In genomic region chr6:398558-399078, GRCh38 we compare ENCODE assay signal across 19 cellular contexts. TPM values are rescaled to one million over a fixed set of nuclear protein-coding genes. Genes with fewer than 3 reads are reported as not detected.
DNase-seq lines count a peak whose midpoint lies in the region; ATAC-seq, FAIRE-seq and TF ChIP-seq lines count a peak whose summit lies in the region.
"Had no signal": no experiment of that assay in that cellular context is flagged by ENCODE, and none has a peak within 500 bp of the region (broad histone marks: within the 10 kb centered on the region; RNA-seq: fewer than 3 reads in every experiment).

No MANE protein-coding gene starts in this region.

- no peaks in the 10 kb centered on the region for H3K9me3 ChIP-seq in OCI-LY3 (ENCODE audit: insufficient read depth, low read length)
- no peaks in the 10 kb centered on the region for H3K9me3 ChIP-seq in GM12878 (replicated peaks; ENCODE audit: control insufficient read depth, insufficient read depth, low read length)
- H3K9me3 ChIP-seq: A549, mucosa of descending colon had no signal

- H3K4me1 Mint-ChIP-seq in T-helper 1 cell treated with Interleukin-12 subunit alpha and Interleukin-12 subunit beta and Interleukin-4 antibody, amounts not matched to agents 30 μg/mL and 1 μg/mL, for 36 hours (ENCODE audit: low read depth), result peaks cover 90% of the 10 kb centered on the region

- peak overlapping the region; percentile 68 for H3K4me2 ChIP-seq in OCI-LY3 (ENCODE audit: low read length)
- peak overlapping the region; percentile 76 for H3K4me2 ChIP-seq in GM12878 (ENCODE audit: control insufficient read depth, insufficient read depth)
- H3K4me2 ChIP-seq: A549 had no signal

- no peak for TF ChIP-seq RAD21 in GM12878 (IDR thresholded peaks at IDR 0.05; ENCODE audit: insufficient read depth, low read depth, low read length)

- TF ChIP-seq CTCF in OCI-LY3 (IDR thresholded peaks at IDR 0.05; ENCODE audit: low read depth, low read length) (no peak), GM12878 (IDR thresholded peaks at IDR 0.05 in 2 of 3, conservative IDR thresholded peaks at IDR 0.05 in 1 of 3; ENCODE audit: control insufficient read depth in 2 of 3, extremely low read depth in 1 of 3, insufficient read depth in 1 of 3, low read depth in 3 of 3, low read length in 3 of 3) (no peak), brain microvascular endothelial cell (IDR thresholded peaks at IDR 0.05; ENCODE audit: low read depth, low read length, missing control alignments) (no peak)

- H4K20me1 ChIP-seq in OCI-LY3 (ENCODE audit: insufficient read depth, low read length) (peaks cover 96% of the 10 kb centered on the region), GM12878 (ENCODE audit: control insufficient read depth, insufficient read depth) (peaks cover 32% of the 10 kb centered on the region)

- H3K9ac ChIP-seq in OCI-LY3 (ENCODE audit: low read length) (peak overlapping the region; percentile 23; the same call in 1 of the 2 replicates), GM12878 (ENCODE audit: control insufficient read depth, insufficient read depth, low read length) (peak overlapping the region; percentile 30)

- BruUV-seq in GM12878 (replicated peaks; lab: Mats Ljungman, UMichigan), result no TSS peak

- CTCF ChIA-PET in GM12878 (lab: Yijun Ruan, JAX), result interaction anchor here (0.9 to 5.1 kb wide), 15 partner anchors 8 to 262 kb away, joined by 3 to 33 read pairs (median 4); no protein-coding TSS in a partner anchor

- H3K79me2 ChIP-seq in OCI-LY3 (ENCODE audit: low read length) (peaks cover 99% of the 10 kb centered on the region), GM12878 (ENCODE audit: control insufficient read depth, insufficient read depth, low read length) (peaks cover 95% of the 10 kb centered on the region)

- H3K4me3 ChIP-seq in OCI-LY3 (ENCODE audit: low read length), result peak overlapping the region; percentile 62
- H3K4me3 ChIP-seq in GM12878, result peak overlapping the region; percentile 62; the same call in 1 of the 2 replicates
- H3K4me3 ChIP-seq in brain microvascular endothelial cell (ENCODE audit: low read depth, low read length), result no peak overlapping the region
- H3K4me3 ChIP-seq: A549, mucosa of descending colon had no signal

- H2AFZ ChIP-seq in OCI-LY3 (ENCODE audit: low read depth, low read length), result no peak overlapping the region
- H2AFZ ChIP-seq in GM12878 (ENCODE audit: control insufficient read depth, low read depth, low read length), result no peak overlapping the region

- intact Hi-C loops in GM12878 (cut with micrococcal nuclease; ENCODE audit: unreplicated experiment), result no loop called here

- H3K9me3 Mint-ChIP-seq in T-helper 1 cell treated with Interleukin-12 subunit alpha and Interleukin-12 subunit beta and Interleukin-4 antibody, amounts not matched to agents 30 μg/mL and 1 μg/mL, for 36 hours, result no peaks in the 10 kb centered on the region
- H3K9me3 Mint-ChIP-seq: CD8-positive, alpha-beta memory T cell; type B pancreatic cell had no signal

- in situ Hi-C loops in GM12878 (cut with MboI), result loop anchor here (5.0 to 10.0 kb wide), 2 partner anchors 184 to 211 kb away; no protein-coding TSS in a partner anchor
- in situ Hi-C loops in brain microvascular endothelial cell (cut with HindIII; ENCODE audit: low pct_ligation_motif_present, low sequenced_read_pairs), result no loop called here

- SMC1A ChIA-PET in GM12878 (lab: Charles Lee; ENCODE audit: uncharacterized antibody, unreplicated experiment), result interaction anchor here (0.6 to 13.5 kb wide), 36 partner anchors 8 to 210 kb away, joined by 3 to 185 read pairs (median 6); partner anchors contain the start of gene IRF4

- ATAC-seq in GM12878 (peak; percentile 11), GM21515 (IDR thresholded peaks at IDR 0.05; ENCODE audit: unreplicated experiment) (no peak)
- ATAC-seq: A549, left lobe of liver, mucosa of descending colon had no signal

- peaks cover 83% of the 10 kb centered on the region for H3K4me1 ChIP-seq in OCI-LY3 (ENCODE audit: low read length)
- H3K4me1 ChIP-seq in GM12878 (ENCODE audit: control insufficient read depth, insufficient read depth, low read length), result peaks cover 38% of the 10 kb centered on the region
- H3K4me1 ChIP-seq: A549 had no signal

- WGBS in GM12878 (ENCODE audit: insufficient coverage, insufficient replicate concordance, low lambda C conversion rate, missing lambda C conversion rate), result 83% methylated on average over 13 of the region's 13 CpGs

- TF ChIP-seq EP300 in GM12878 (IDR thresholded peaks at IDR 0.05; ENCODE audit: borderline replicate concordance in 1 of 2, control insufficient read depth in 1 of 2, low read depth in 2 of 2, low read length in 2 of 2), result no peak

- H3K27me3 ChIP-seq in OCI-LY3 (ENCODE audit: low read depth, low read length) (no peaks in the 10 kb centered on the region), GM12878 (replicated peaks in 1 of 2; ENCODE audit: control insufficient read depth in 2 of 2, insufficient read depth in 2 of 2, low read length in 1 of 2) (no peaks in the 10 kb centered on the region), brain microvascular endothelial cell (replicated peaks) (peaks cover 26% of the 10 kb centered on the region)

- H3K36me3 Mint-ChIP-seq in T-helper 1 cell treated with Interleukin-12 subunit alpha and Interleukin-12 subunit beta and Interleukin-4 antibody, amounts not matched to agents 30 μg/mL and 1 μg/mL, for 36 hours (ENCODE audit: low read depth), result peaks cover 86% of the 10 kb centered on the region
- H3K36me3 Mint-ChIP-seq: type B pancreatic cell had no signal

- TF ChIP-seq POLR2A in GM10847 (IDR thresholded peaks at IDR 0.05; ENCODE audit: extremely low read depth, insufficient read length) (peak; percentile 65), GM12878 (IDR thresholded peaks at IDR 0.05; ENCODE audit: low read depth, low read length) (peak; percentile 93)

- H3K27me3 Mint-ChIP-seq in T-helper 1 cell treated with Interleukin-12 subunit alpha and Interleukin-12 subunit beta and Interleukin-4 antibody, amounts not matched to agents 30 μg/mL and 1 μg/mL, for 36 hours (ENCODE audit: low read depth), result no peaks in the 10 kb centered on the region

- H3K27ac Mint-ChIP-seq in T-helper 1 cell treated with Interleukin-12 subunit alpha and Interleukin-12 subunit beta and Interleukin-4 antibody, amounts not matched to agents 30 μg/mL and 1 μg/mL, for 36 hours, result no peak overlapping the region
- H3K27ac Mint-ChIP-seq: type B pancreatic cell had no signal

- H3K27ac ChIP-seq in OCI-LY3 (ENCODE audit: low read length), result peak overlapping the region; percentile 72
- H3K27ac ChIP-seq in GM12878 (ENCODE audit: control insufficient read depth, insufficient read depth), result peak overlapping the region; percentile 43
- H3K27ac ChIP-seq in brain microvascular endothelial cell, result no peak overlapping the region
- H3K27ac ChIP-seq: A549 had no signal

- POLR2A ChIA-PET in GM12878 (lab: Charles Lee), result interaction anchor here (0.9 to 1.8 kb wide), 15 partner anchors 8 to 183 kb away, joined by 3 to 11 read pairs (median 4); no protein-coding TSS in a partner anchor

- FAIRE-seq in GM12878 (lab: Jason Lieb, UNC), result no peak
- FAIRE-seq: A549 had no signal

- H3K36me3 ChIP-seq in OCI-LY3 (replicated peaks; ENCODE audit: low read depth, low read length), result peaks cover 92% of the 10 kb centered on the region
- H3K36me3 ChIP-seq in GM12878 (ENCODE audit: control insufficient read depth in 2 of 2, insufficient read depth in 2 of 2, low read length in 1 of 2), result peaks cover 59 to 75% of the 10 kb centered on the region in 2 experiments
- H3K36me3 ChIP-seq in brain microvascular endothelial cell (replicated peaks), result no peaks in the 10 kb centered on the region

- RAD21 ChIA-PET in GM12878 (lab: Charles Lee; ENCODE audit: unreplicated experiment), result interaction anchor here (0.9 to 5.1 kb wide), 27 partner anchors 8 to 999 kb away, joined by 3 to 43 read pairs (median 5); partner anchors contain the start of genes DUSP22 and IRF4

- peak overlapping the region; percentile 10 for H3K4me3 Mint-ChIP-seq in T-helper 1 cell treated with Interleukin-12 subunit alpha and Interleukin-12 subunit beta and Interleukin-4 antibody, amounts not matched to agents 30 μg/mL and 1 μg/mL, for 36 hours
- H3K4me3 Mint-ChIP-seq: type B pancreatic cell had no signal

- DNase-seq in T-helper 1 cell (no peak), GM12878 (ENCODE audit: low read depth, low spot score) (no peak), brain microvascular endothelial cell (no peak), NCI-H1930 (lab: John Stamatoyannopoulos, UW) (no peak)
- DNase-seq: CD8-positive, alpha-beta memory T cell; foreskin fibroblast; mucosa of descending colon; MV-4-11; NCI-H2171 treated with DMSO at 0.1 percent for 48 hours; SHP77; stimulated activated CD4-positive, alpha-beta T cell treated with anti-CD3 and anti-CD28 coated beads, Interleukin-2, amount 100 ng/mL, for 48 hours had no signal

TF ChIP-seq in GM12878, 131 proteins besides CTCF, POLR2A, EP300 and RAD21 (continues in another document):
- TF ChIP-seq TBL1XR1 (IDR thresholded peaks at IDR 0.05; ENCODE audit: low read depth, low read length) (0 out of 2 replicates have a peak, but pooled peaks have one; percentile 23), ZBED1 (IDR thresholded peaks at IDR 0.05; ENCODE audit: borderline replicate concordance) (no peak), ZSCAN29 (IDR thresholded peaks at IDR 0.05) (no peak), FOXM1 (IDR thresholded peaks at IDR 0.05; ENCODE audit: low read depth, low read length) (0 out of 2 replicates have a peak, but pooled peaks have one; percentile 4), BACH1 (IDR thresholded peaks at IDR 0.05; ENCODE audit: borderline replicate concordance) (0 out of 2 replicates have a peak, but pooled peaks have one; percentile 26), POLR2AphosphoS5 (IDR thresholded peaks at IDR 0.05; ENCODE audit: low read length) (peak; percentile 88)

RNA-seq across cellular contexts. Expression of gene IRF4, which starts 7.1 kb away (rescaled TPM):
- 825 and 857 TPM in 2 replicates for total RNA-seq in GM12878 (2013; cell fraction: nucleolus; rRNA removed)
- total RNA-seq in GM12878 (2014; rRNA removed) (287 and 295 TPM in 2 replicates), GM12878 (2014; rRNA removed; fragmentation: Illumina TruSeq; extraction: Trizol) (217 and 228 TPM in 2 replicates), GM12878 (2021) (495 and 498 TPM in 2 replicates)
- 299 TPM for polyA plus RNA-seq in GM12878 (2011; ENCODE audit: low read depth)
- polyA plus RNA-seq in GM12878 (2011; rRNA removed) (252 and 320 TPM in 2 replicates), GM12878 (2014; fragmentation: Illumina TruSeq; extraction: Trizol) (223 and 228 TPM in 2 replicates), GM12878 (2014; fragmentation: Nextera tagmentation; extraction: Ambion mirVana) (10 to 100 TPM; 50.0 to 98.9 TPM), GM12878 (2014; rRNA removed) (187 and 205 TPM in 2 replicates), GM12878 (2016; fragmentation: Nextera tagmentation; extraction: Ambion mirVana) (100 to 1,000 TPM; 295 to 297 TPM)
- 352 and 442 TPM in 2 replicates for polyA plus RNA-seq in GM12878 (2011; cell fraction: cytosol; rRNA removed)
- polyA plus RNA-seq in GM12878 (2011; cell fraction: nucleus; rRNA removed), result 848 and 1,001 TPM in 2 replicates
- polyA plus RNA-seq in GM12878 (2012), result 262 and 367 TPM in 2 replicates
- 364 and 403 TPM in 2 replicates for polyA minus RNA-seq in GM12878 (2011; rRNA and poly(A)+ RNA removed)
- polyA minus RNA-seq in GM12878 (2011; cell fraction: cytosol; rRNA and poly(A)+ RNA removed), result 196 and 207 TPM in 2 replicates
- polyA minus RNA-seq in GM12878 (2011; cell fraction: nucleus; rRNA and poly(A)+ RNA removed), result 241 and 321 TPM in 2 replicates
- total RNA-seq: osteocyte had no signal
